In genomic region chr6:79233611-79234149, GRCh38 we compare ENCODE assay signal across 8 cellular contexts. TPM values are rescaled to one million over a fixed set of nuclear protein-coding genes. Genes with fewer than 3 reads are reported as not detected.
DNase-seq lines count a peak whose midpoint lies in the region; ATAC-seq and TF ChIP-seq lines count a peak whose summit lies in the region.

No MANE protein-coding gene starts in this region.

- peaks cover 6% of the 10 kb centered on the region for H3K79me2 ChIP-seq in trophoblast cell (ENCODE audit: control insufficient read depth, insufficient read depth, low read length, poor library complexity)

- peak overlapping the region; percentile 84 for H4K91ac ChIP-seq in trophoblast cell (ENCODE audit: low read depth, low read length)

- H2AK5ac ChIP-seq in trophoblast cell (ENCODE audit: low read length): no peak overlapping the region

- peak overlapping the region; percentile 57 for H3K27ac ChIP-seq in trophoblast cell (ENCODE audit: low read depth, low read length)
- H3K27ac ChIP-seq in transverse colon: peak overlapping the region; percentile 92 to 97 (median 94)

- peak overlapping the region; percentile 47 for H2BK120ac ChIP-seq in trophoblast cell (ENCODE audit: insufficient read depth, low read length, poor library complexity)

- no peak for TF ChIP-seq EP300 in transverse colon (IDR thresholded peaks at IDR 0.05; ENCODE audit: low read depth)

- H3K23ac ChIP-seq in trophoblast cell (ENCODE audit: low read length): no peak overlapping the region

- peak overlapping the region; percentile 77 for H3K18ac ChIP-seq in trophoblast cell (ENCODE audit: low read length)

- peak; percentile 72 for ATAC-seq in HG02610 (IDR thresholded peaks at IDR 0.05; ENCODE audit: unreplicated experiment)

- H3K14ac ChIP-seq in trophoblast cell (ENCODE audit: low read length): peak overlapping the region; percentile 53

- H3K4me1 ChIP-seq in trophoblast cell (ENCODE audit: control insufficient read depth in 1 of 2, insufficient read depth in 2 of 2, low read length in 2 of 2): peaks cover 2% of the 10 kb centered on the region in 2 experiments
- peaks cover 0 to 13% (median 5%) of the 10 kb centered on the region in 4 donors for H3K4me1 ChIP-seq in transverse colon

- H3K79me1 ChIP-seq in trophoblast cell (ENCODE audit: low read length): peaks cover 7% of the 10 kb centered on the region

- peak overlapping the region; percentile 59 for H2BK5ac ChIP-seq in trophoblast cell (ENCODE audit: low read depth, low read length, poor library complexity)

- intact Hi-C loops in cardiac septum (cut with DNase I): loop anchor here (1.0 to 5.0 kb wide), 2 partner anchors 155 to 304 kb away; partner anchors contain the start of genes LCA5 and PHIP
- intact Hi-C loops in transverse colon (cut with DNase I; ENCODE audit: low total_unique reads): loop anchor here (5.0 kb wide), 1 partner anchor 156 kb away; the partner anchor contains the start of gene PHIP

- H3K4me2 ChIP-seq in trophoblast cell (ENCODE audit: low read length): peak overlapping the region; percentile 57

- TF ChIP-seq POLR2A in transverse colon (IDR thresholded peaks at IDR 0.05): peak; percentile 69

- no peaks in the 10 kb centered on the region for H3K36me3 ChIP-seq in trophoblast cell (ENCODE audit: control insufficient read depth in 1 of 2, insufficient read depth in 2 of 2, low read length in 2 of 2)
- H3K36me3 ChIP-seq in transverse colon: no peaks in the 10 kb centered on the region

- WGBS in trophoblast cell (ENCODE audit: extremely low coverage, insufficient coverage, insufficient read length): no CpG with 5 or more reads among the region's 41 CpGs
- WGBS in transverse colon (ENCODE audit: low coverage in 1 of 2), 2 donors: 0 to 1% methylated on average over 5 to 41 of the region's 41 CpGs

- H2AFZ ChIP-seq in trophoblast cell (ENCODE audit: insufficient read depth, low read length, poor library complexity): peak overlapping the region; percentile 69

- no peak overlapping the region for H2BK12ac ChIP-seq in trophoblast cell (ENCODE audit: low read length)

- H4K8ac ChIP-seq in trophoblast cell (ENCODE audit: low read depth, low read length): peak overlapping the region; percentile 83

- in situ Hi-C loops in transverse colon (cut with MboI; ENCODE audit: low pct_ligation_motif_present in 1 of 4, low pct_unique_long_range_greater_than_20kb in 1 of 4, low sequenced_read_pairs in 3 of 4): no loop called here

- peak overlapping the region; percentile 71 for H3K4ac ChIP-seq in trophoblast cell (ENCODE audit: low read depth, low read length)

- H3K9me3 ChIP-seq in trophoblast cell (ENCODE audit: insufficient read depth, low read depth, low read length): no peaks in the 10 kb centered on the region
- H3K9me3 ChIP-seq in transverse colon: no peaks in the 10 kb centered on the region

- peak overlapping the region; percentile 72 for H3K9ac ChIP-seq in trophoblast cell (ENCODE audit: low read length)

- H3K27me3 ChIP-seq in trophoblast cell (ENCODE audit: insufficient read depth, low read length) (no peaks in the 10 kb centered on the region), transverse colon (no peaks in the 10 kb centered on the region)

- TF ChIP-seq CTCF in GM12864 (IDR thresholded peaks at IDR 0.05; ENCODE audit: low read depth, low read length, missing control alignments) (peak; percentile 44), transverse colon (IDR thresholded peaks at IDR 0.05) (peak; percentile 29 to 71 (median 38))

- H4K12ac ChIP-seq in trophoblast cell (ENCODE audit: low read depth, low read length): peak overlapping the region; percentile 68

- H3K4me3 ChIP-seq in GM12864 (ENCODE audit: low read depth, low read length): peak overlapping the region; percentile 97
- peak overlapping the region; percentile 80 for H3K4me3 ChIP-seq in trophoblast cell (ENCODE audit: low read depth, low read length)
- peak overlapping the region; percentile 62 to 94 (median 84) for H3K4me3 ChIP-seq in transverse colon

- DNase-seq in GM12864 (ENCODE audit: low read depth): no peak
- peak; percentile 64 for DNase-seq in NCI-H1092 (lab: John Stamatoyannopoulos, UW)
- peak; percentile 82 for DNase-seq in SKM-1 treated with dmso at 0.1 percent for 144 hours (lab: John Stamatoyannopoulos, UW; ENCODE audit: unreplicated experiment)
- peak; percentile 29 for DNase-seq in activated naive CD8-positive, alpha-beta T cell treated with anti-CD3 and anti-CD28 coated beads, Interleukin-2, amount 50 U/mL, for 16 hours (ENCODE audit: low read depth, low spot score)
- DNase-seq in cardiac septum (ENCODE audit: low spot score): peak; percentile 94
- peak; percentile 93 to 95 for DNase-seq in trophoblast cell
- DNase-seq in transverse colon: peak; percentile 88

RNA-seq across cellular contexts. Expression of gene HMGN3, which starts 0.8 kb away (rescaled TPM):
- 98.1 TPM for total RNA-seq in cardiac septum
- polyA plus RNA-seq in trophoblast cell (2013): 115 and 123 TPM in 2 replicates
- total RNA-seq in transverse colon: 10 to 100 TPM in 3 of 4 donors, 1 to 10 TPM in 1; 9.4 to 33.5 (median 21.6) TPM
